In genomic region chr6:145736854-145737181, GRCh38 we compare ENCODE assay signal across 10 cellular contexts. TPM values are rescaled to one million over a fixed set of nuclear protein-coding genes. Genes with fewer than 3 reads are reported as not detected.
DNase-seq lines count a peak whose midpoint lies in the region; ATAC-seq and TF ChIP-seq lines count a peak whose summit lies in the region.
"Had no signal": no experiment of that assay in that cellular context is flagged by ENCODE, and none has a peak within 500 bp of the region (broad histone marks: within the 10 kb centered on the region; RNA-seq: fewer than 3 reads in every experiment).

No MANE protein-coding gene starts in this region.

- H3K4me3 Mint-ChIP-seq in stimulated activated naive CD8-positive, alpha-beta T cell treated with anti-CD3 and anti-CD28 coated beads, Interleukin-15, Interleukin-2, amounts not matched to agents 100 ng/mL and 50 ng/mL, for 24 hours: peak overlapping the region; percentile 96

- peak overlapping the region; percentile 84 for H3K27ac Mint-ChIP-seq in stimulated activated naive CD8-positive, alpha-beta T cell treated with anti-CD3 and anti-CD28 coated beads, Interleukin-15, Interleukin-2, amounts not matched to agents 100 ng/mL and 50 ng/mL, for 24 hours

- DNase-seq in stimulated activated naive CD8-positive, alpha-beta T cell treated with anti-CD3 and anti-CD28 coated beads, Interleukin-15, Interleukin-2, amounts not matched to agents 100 U/mL and 50 U/mL, for 24 hours: no peak
- peak; percentile 42 to 65 for DNase-seq in cardiac fibroblast (ENCODE audit: low read depth in 2 of 2)
- DNase-seq in myocyte (ENCODE audit: low read depth): peak; percentile 56
- DNase-seq in aorta: no peak
- no peak for DNase-seq in EL
- no peak for DNase-seq in activated CD4-positive, alpha-beta T cell treated with anti-CD3 and anti-CD28 coated beads, Interleukin-2, amount 50 U/mL, for 1 hour
- DNase-seq: Caco-2, SHP77 treated with DMSO at 0.1 percent for 48 hours had no signal

- H3K4me1 ChIP-seq in aorta (ENCODE audit: control insufficient read depth in 1 of 2, insufficient read depth in 2 of 2, low read length in 2 of 2): no peaks in the 10 kb centered on the region

- H3K9me3 Mint-ChIP-seq in stimulated activated naive CD8-positive, alpha-beta T cell treated with anti-CD3 and anti-CD28 coated beads, Interleukin-15, Interleukin-2, amounts not matched to agents 100 ng/mL and 50 ng/mL, for 24 hours: no peaks in the 10 kb centered on the region

- no peaks in the 10 kb centered on the region for H3K27me3 Mint-ChIP-seq in stimulated activated naive CD8-positive, alpha-beta T cell treated with anti-CD3 and anti-CD28 coated beads, Interleukin-15, Interleukin-2, amounts not matched to agents 100 ng/mL and 50 ng/mL, for 24 hours

- no peaks in the 10 kb centered on the region for H3K9me3 ChIP-seq in aorta (ENCODE audit: control insufficient read depth, low read length)
- H3K9me3 ChIP-seq: Caco-2 had no signal

- H3K36me3 ChIP-seq in aorta (ENCODE audit: control insufficient read depth in 1 of 2, insufficient read depth in 2 of 2, low read length in 1 of 2): no peaks in the 10 kb centered on the region

- peak overlapping the region; percentile 57 to 67 for H3K27ac ChIP-seq in aorta (ENCODE audit: low read depth in 1 of 2, low read length in 2 of 2)

- peaks cover 8% of the 10 kb centered on the region for H3K36me3 Mint-ChIP-seq in stimulated activated naive CD8-positive, alpha-beta T cell treated with anti-CD3 and anti-CD28 coated beads, Interleukin-15, Interleukin-2, amounts not matched to agents 100 ng/mL and 50 ng/mL, for 24 hours (ENCODE audit: low read depth)

- TF ChIP-seq CTCF in cardiac fibroblast (IDR thresholded peaks at IDR 0.05; ENCODE audit: low read depth, low read length): no peak

- 4 to 5% methylated on average over 5 of the region's 5 CpGs for WGBS in aorta, 2 donors

- H3K4me3 ChIP-seq in cardiac fibroblast (replicated peaks in 1 of 2; ENCODE audit: low read depth in 2 of 2, low read length in 2 of 2) (no peak overlapping the region), aorta (ENCODE audit: low read length in 2 of 2) (peak overlapping the region in 1 of 2 donors; percentile 10)

- H3K27me3 ChIP-seq in aorta (ENCODE audit: control insufficient read depth in 1 of 2, insufficient read depth in 2 of 2, low read length in 1 of 2): no peaks in the 10 kb centered on the region

- H3K4me1 Mint-ChIP-seq in stimulated activated naive CD8-positive, alpha-beta T cell treated with anti-CD3 and anti-CD28 coated beads, Interleukin-15, Interleukin-2, amounts not matched to agents 100 ng/mL and 50 ng/mL, for 24 hours (ENCODE audit: low read depth): peaks cover 21% of the 10 kb centered on the region

- intact Hi-C loops in aorta (cut with DNase I): loop anchor here (5.0 to 10.0 kb wide), 5 partner anchors 75 to 808 kb away; partner anchors contain the start of genes FBXO30 (in 1 of the 2), RAB32 (in 1 of the 2) and SHPRH (in 1 of the 2)

- ATAC-seq in stimulated activated naive CD8-positive, alpha-beta T cell treated with anti-CD3 and anti-CD28 coated beads, Interleukin-15, Interleukin-2, amounts not matched to agents 100 U/mL and 50 U/mL, for 24 hours: no peak
- ATAC-seq in aorta (ENCODE audit: low FRiP score): peak; percentile 36
- ATAC-seq in HG03457 (IDR thresholded peaks at IDR 0.05; ENCODE audit: unreplicated experiment): no peak

RNA-seq across cellular contexts. Expression of gene EPM2A, which starts 1.5 kb away (rescaled TPM):
- total RNA-seq in myocyte (35.7 and 40.9 TPM in 2 replicates), aorta (10 to 100 TPM; 12.2 to 23.7 TPM)
- polyA plus RNA-seq in myocyte (2012): 9.3 TPM
- polyA plus RNA-seq in aorta: 10 to 100 TPM in 1 of 2 donors, 1 to 10 TPM in 1; 8.1 to 24.4 TPM

Comparison
In these comparisons a context has a peak if more than half of its experiments do, and no peak if none do; other contexts are left out.
1. DNase-seq: peak in cardiac fibroblast (2 of 2) and myocyte (single experiment); none in stimulated activated naive CD8-positive, alpha-beta T cell treated with anti-CD3 and anti-CD28 coated beads, Interleukin-15, Interleukin-2, amounts not matched to agents 100 U/mL and 50 U/mL, for 24 hours (single experiment), aorta (0 of 2), EL (single experiment) and activated CD4-positive, alpha-beta T cell treated with anti-CD3 and anti-CD28 coated beads, Interleukin-2, amount 50 U/mL, for 1 hour (single experiment).